ENCODE assay signal across 18 cellular contexts in genomic region chr2:183665976-183666375, GRCh38.
DNase-seq lines count a peak whose midpoint lies in the region; TF ChIP-seq lines count a peak whose summit lies in the region.
"Had no signal": no experiment of that assay in that cellular context is flagged by ENCODE, and none has a peak within 500 bp of the region (broad histone marks: within the 10 kb centered on the region; RNA-seq: fewer than 3 reads in every experiment).

No MANE protein-coding gene starts in this region.

- no peak for TF ChIP-seq CTCF in kidney epithelial cell (IDR thresholded peaks at IDR 0.05; ENCODE audit: insufficient read depth, low read length, poor library complexity, severe bottlenecking)

- intact Hi-C loops in cardiac septum (cut with DNase I), result no loop called here

- H3K9ac ChIP-seq in adipocyte (ENCODE audit: low read length), result no peak overlapping the region

- peak; percentile 40 for DNase-seq in NCI-H2171 treated with DMSO at 0.1 percent for 48 hours (lab: John Stamatoyannopoulos, UW)
- no peak for DNase-seq in NCI-H2171 (lab: John Stamatoyannopoulos, UW)
- DNase-seq in adipocyte (ENCODE audit: low read depth), result peak; percentile 11
- peak; percentile 14 for DNase-seq in kidney epithelial cell (ENCODE audit: low read depth)
- peak; percentile 44 for DNase-seq in superior temporal gyrus (ENCODE audit: extremely low spot score)
- DNase-seq in stimulated activated naive CD4-positive, alpha-beta T cell treated with Interleukin-2 at 50 U/mL for 16 hours (lab: John Stamatoyannopoulos, UW), result no peak
- DNase-seq in cardiac septum (ENCODE audit: low spot score), result no peak
- DNase-seq in stimulated activated CD4-positive, alpha-beta T cell treated with anti-CD3 and anti-CD28 coated beads, Interleukin-4, amount 100 ng/mL, for 4 hours, result no peak
- DNase-seq: activated CD8-positive, alpha-beta memory T cell treated with anti-CD3 and anti-CD28 coated beads, Interleukin-2, amount 50 U/mL, for 4 hours; activated naive CD4-positive, alpha-beta T cell treated with anti-CD3 and anti-CD28 coated beads for 36 hours; Calu3; KG1; left lung; small intestine; substantia nigra; SW 1271 had no signal

- no peak overlapping the region for H3K4me3 ChIP-seq in adipocyte (ENCODE audit: low read length)
- H3K4me3 ChIP-seq in kidney epithelial cell (ENCODE audit: low read depth, low read length), result no peak overlapping the region
- H3K4me3 ChIP-seq: A549, hepatocyte, left lung had no signal

- H3K36me3 ChIP-seq in adipocyte (ENCODE audit: control insufficient read depth, insufficient read depth, low read length, severe bottlenecking), result no peaks in the 10 kb centered on the region
- no peaks in the 10 kb centered on the region for H3K36me3 ChIP-seq in kidney epithelial cell (ENCODE audit: control insufficient read depth, insufficient read depth, low read length)
- H3K36me3 ChIP-seq: left lung had no signal

- peaks cover 3% of the 10 kb centered on the region for H3K4me1 ChIP-seq in adipocyte (ENCODE audit: control insufficient read depth, insufficient read depth, low read length)
- H3K4me1 ChIP-seq: A549, left lung had no signal

- no peaks in the 10 kb centered on the region for H3K9me3 ChIP-seq in adipocyte (ENCODE audit: control insufficient read depth, low read length)
- H3K9me3 ChIP-seq: A549, left lung had no signal

- H3K27me3 ChIP-seq in adipocyte (replicated peaks; ENCODE audit: control insufficient read depth, insufficient read depth, low read length) (no peaks in the 10 kb centered on the region), kidney epithelial cell (ENCODE audit: control insufficient read depth, insufficient read depth, low read length) (no peaks in the 10 kb centered on the region)
- H3K27me3 ChIP-seq: hepatocyte, left lung had no signal

Comparison
In these comparisons a context has a peak if more than half of its experiments do, and no peak if none do; other contexts are left out.
1. DNase-seq: peak in NCI-H2171 treated with DMSO at 0.1 percent for 48 hours (single experiment), adipocyte (single experiment), kidney epithelial cell (single experiment) and superior temporal gyrus (single experiment); none in NCI-H2171 (single experiment), stimulated activated naive CD4-positive, alpha-beta T cell treated with Interleukin-2 at 50 U/mL for 16 hours (single experiment), cardiac septum (single experiment) and stimulated activated CD4-positive, alpha-beta T cell treated with anti-CD3 and anti-CD28 coated beads, Interleukin-4, amount 100 ng/mL, for 4 hours (0 of 2).